ENCODE assay signal across 8 cellular contexts in the genomic region with DNA sequence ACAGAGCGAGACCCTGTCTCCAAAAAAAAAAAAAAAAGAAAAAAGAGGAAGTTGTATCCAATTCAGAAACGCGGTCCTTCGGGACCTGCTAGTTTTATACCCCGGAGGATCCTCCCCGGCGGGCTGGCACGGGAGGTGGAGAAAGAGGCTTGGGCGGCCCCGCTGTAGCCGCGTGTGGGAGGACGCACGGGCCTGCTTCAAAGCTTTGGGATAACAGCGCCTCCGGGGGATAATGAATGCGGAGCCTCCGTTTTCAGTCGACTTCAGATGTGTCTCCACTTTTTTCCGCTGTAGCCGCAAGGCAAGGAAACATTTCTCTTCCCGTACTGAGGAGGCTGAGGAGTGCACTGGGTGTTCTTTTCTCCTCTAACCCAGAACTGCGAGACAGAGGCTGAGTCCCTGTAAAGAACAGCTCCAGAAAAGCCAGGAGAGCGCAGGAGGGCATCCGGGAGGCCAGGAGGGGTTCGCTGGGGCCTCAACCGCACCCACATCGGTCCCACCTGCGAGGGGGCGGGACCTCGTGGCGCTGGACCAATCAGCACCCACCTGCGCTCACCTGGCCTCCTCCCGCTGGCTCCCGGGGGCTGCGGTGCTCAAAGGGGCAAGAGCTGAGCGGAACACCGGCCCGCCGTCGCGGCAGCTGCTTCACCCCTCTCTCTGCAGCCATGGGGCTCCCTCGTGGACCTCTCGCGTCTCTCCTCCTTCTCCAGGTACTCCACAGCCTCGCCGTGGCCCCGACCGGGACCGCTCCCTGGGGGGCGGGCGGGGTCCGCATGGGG. TPM values are rescaled to one million over a fixed set of nuclear protein-coding genes. Genes with fewer than 3 reads are reported as not detected.
A peak's percentile ranks its signal among the peaks of the same experiment; 100 is the strongest.
DNase-seq lines count a peak whose midpoint lies in the region; ATAC-seq and TF ChIP-seq lines count a peak whose summit lies in the region.

A gene (plus strand): TSS at position 596 of the 779 bp plus-strand sequence. CDS start 70 bp downstream, at position 666.

- TF ChIP-seq POLR2A in breast epithelium (IDR thresholded peaks at IDR 0.05) = peak; percentile 16

- intact Hi-C loops in breast epithelium (cut with DNase I; ENCODE audit: low total_unique reads) = no loop called here
- intact Hi-C loops in mucosa of descending colon (cut with DNase I, micrococcal nuclease) = no loop called here

- H3K4me1 ChIP-seq in SK-N-SH (ENCODE audit: control insufficient read depth in 1 of 2, insufficient read depth in 2 of 2, low read depth in 1 of 2, low read length in 1 of 2) (peaks cover 0 to 10% of the 10 kb centered on the region in 2 experiments; a peak in 1 of 4 replicates), breast epithelium (peaks cover 0 to 12% of the 10 kb centered on the region in 2 donors), mucosa of descending colon (ENCODE audit: low read depth) (peaks cover 23% of the 10 kb centered on the region)

- no peaks in the 10 kb centered on the region for H3F3A ChIP-seq in SK-N-SH (replicated peaks; ENCODE audit: insufficient read depth)

- no peak within 1 kb of the TSS for H3K4me2 ChIP-seq in SK-N-SH

- no peaks in the 10 kb centered on the region for H3K79me2 ChIP-seq in SK-N-SH (ENCODE audit: insufficient read depth)

- DNase-seq in SK-N-SH (peak; percentile 64), NCI-H526 (lab: John Stamatoyannopoulos, UW) (peak; percentile 60 to 83), breast epithelium (ENCODE audit: low spot score in 2 of 2) (peak; percentile 61 to 87), mucosa of descending colon (peak; percentile 61 to 77 (median 64)), inferior parietal cortex (ENCODE audit: extremely low spot score) (no peak)

- H2AFZ ChIP-seq in SK-N-SH (ENCODE audit: low read depth) = no peak within 1 kb of the TSS

- H4K20me1 ChIP-seq in SK-N-SH (ENCODE audit: insufficient read depth) = no peaks in the 10 kb centered on the region

- TF ChIP-seq CTCF in SK-N-SH (IDR thresholded peaks at IDR 0.05) (no peak), breast epithelium (IDR thresholded peaks at IDR 0.05) (no peak), mucosa of descending colon (IDR thresholded peaks at IDR 0.05) (no peak)

- H3K36me3 ChIP-seq in SK-N-SH (replicated peaks in 1 of 2; ENCODE audit: control insufficient read depth in 1 of 2, insufficient read depth in 2 of 2, low read length in 1 of 2) = no peaks in the 10 kb centered on the region
- H3K36me3 ChIP-seq in breast epithelium = no peaks in the 10 kb centered on the region
- H3K36me3 ChIP-seq in mucosa of descending colon (ENCODE audit: low read depth) = no peaks in the 10 kb centered on the region

- CTCF ChIA-PET in SK-N-SH (lab: Yijun Ruan, JAX) = interaction anchor here (2.5 kb wide), 1 partner anchor 54 kb away, joined by 10 read pairs; no protein-coding TSS in a partner anchor

- 23% methylated on average over 47 of the region's 53 CpGs for WGBS in SK-N-SH (ENCODE audit: low lambda C conversion rate)

- no peak for TF ChIP-seq RAD21 in SK-N-SH (IDR thresholded peaks at IDR 0.05; ENCODE audit: low read length)

- no peaks in the 10 kb centered on the region for H3K9me3 ChIP-seq in SK-N-SH
- H3K9me3 ChIP-seq in breast epithelium = no peaks in the 10 kb centered on the region
- H3K9me3 ChIP-seq in mucosa of descending colon = no peaks in the 10 kb centered on the region

- H3K27ac ChIP-seq in SK-N-SH (ENCODE audit: low read depth in 2 of 2, low read length in 1 of 2) = no peak within 1 kb of the TSS
- H3K27ac ChIP-seq in breast epithelium = peak within 1 kb of the TSS; percentile 75 to 87

- POLR2A ChIA-PET in SK-N-SH (lab: Yijun Ruan, JAX) = no interaction called here

- H3K4me3 ChIP-seq in SK-N-SH (ENCODE audit: low read depth in 2 of 2, low read length in 1 of 2) (peak within 1 kb of the TSS in 1 of 2 experiments; percentile 15; a peak in 1 of 4 replicates), breast epithelium (peak within 1 kb of the TSS; percentile 6 to 81 (median 81)), mucosa of descending colon (no peak within 1 kb of the TSS)

- H3K9ac ChIP-seq in SK-N-SH = no peak within 1 kb of the TSS

- H3K27me3 ChIP-seq in SK-N-SH (ENCODE audit: insufficient read depth) = peaks cover 33% of the 10 kb centered on the region
- H3K27me3 ChIP-seq in breast epithelium = peaks cover 0 to 11% of the 10 kb centered on the region in 2 donors

- no peaks in the 10 kb centered on the region for H3K9me2 ChIP-seq in SK-N-SH

- TF ChIP-seq EP300 in SK-N-SH (IDR thresholded peaks at IDR 0.05; ENCODE audit: borderline replicate concordance in 1 of 2, low read depth in 1 of 2, low read length in 1 of 2) = no peak

- ATAC-seq in SK-N-SH treated with all-trans-retinoic acid at 6 μM for 48 hours = no peak
- ATAC-seq in mucosa of descending colon = peak; percentile 86
- ATAC-seq in HG03108 (IDR thresholded peaks at IDR 0.05; ENCODE audit: unreplicated experiment) = no peak
- ATAC-seq in GM18868 (IDR thresholded peaks at IDR 0.05; ENCODE audit: unreplicated experiment) = no peak

TF ChIP-seq in SK-N-SH, 30 proteins besides CTCF, POLR2A, EP300 and RAD21:
- TF ChIP-seq GABPA (IDR thresholded peaks at IDR 0.05; ENCODE audit: low read depth) (no peak), SIN3A (IDR thresholded peaks at IDR 0.05; ENCODE audit: borderline replicate concordance, low read depth, low read length) (no peak), TEAD4 (IDR thresholded peaks at IDR 0.05; ENCODE audit: borderline replicate concordance, insufficient read depth) (no peak)
- TF ChIP-seq, protein P1, sequence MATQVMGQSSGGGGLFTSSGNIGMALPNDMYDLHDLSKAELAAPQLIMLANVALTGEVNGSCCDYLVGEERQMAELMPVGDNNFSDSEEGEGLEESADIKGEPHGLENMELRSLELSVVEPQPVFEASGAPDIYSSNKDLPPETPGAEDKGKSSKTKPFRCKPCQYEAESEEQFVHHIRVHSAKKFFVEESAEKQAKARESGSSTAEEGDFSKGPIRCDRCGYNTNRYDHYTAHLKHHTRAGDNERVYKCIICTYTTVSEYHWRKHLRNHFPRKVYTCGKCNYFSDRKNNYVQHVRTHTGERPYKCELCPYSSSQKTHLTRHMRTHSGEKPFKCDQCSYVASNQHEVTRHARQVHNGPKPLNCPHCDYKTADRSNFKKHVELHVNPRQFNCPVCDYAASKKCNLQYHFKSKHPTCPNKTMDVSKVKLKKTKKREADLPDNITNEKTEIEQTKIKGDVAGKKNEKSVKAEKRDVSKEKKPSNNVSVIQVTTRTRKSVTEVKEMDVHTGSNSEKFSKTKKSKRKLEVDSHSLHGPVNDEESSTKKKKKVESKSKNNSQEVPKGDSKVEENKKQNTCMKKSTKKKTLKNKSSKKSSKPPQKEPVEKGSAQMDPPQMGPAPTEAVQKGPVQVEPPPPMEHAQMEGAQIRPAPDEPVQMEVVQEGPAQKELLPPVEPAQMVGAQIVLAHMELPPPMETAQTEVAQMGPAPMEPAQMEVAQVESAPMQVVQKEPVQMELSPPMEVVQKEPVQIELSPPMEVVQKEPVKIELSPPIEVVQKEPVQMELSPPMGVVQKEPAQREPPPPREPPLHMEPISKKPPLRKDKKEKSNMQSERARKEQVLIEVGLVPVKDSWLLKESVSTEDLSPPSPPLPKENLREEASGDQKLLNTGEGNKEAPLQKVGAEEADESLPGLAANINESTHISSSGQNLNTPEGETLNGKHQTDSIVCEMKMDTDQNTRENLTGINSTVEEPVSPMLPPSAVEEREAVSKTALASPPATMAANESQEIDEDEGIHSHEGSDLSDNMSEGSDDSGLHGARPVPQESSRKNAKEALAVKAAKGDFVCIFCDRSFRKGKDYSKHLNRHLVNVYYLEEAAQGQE (IDR thresholded peaks at IDR 0.05; ENCODE audit: low read depth, low read length) = no peak

TF ChIP-seq in SK-N-SH treated with all-trans-retinoic acid at 6 μM for 48 hours, 23 proteins besides CTCF, POLR2A, EP300 and RAD21:
- TF ChIP-seq SNAI2 (CRISPR knock-in tag; IDR thresholded peaks at IDR 0.05) = no peak
- no peak for TF ChIP-seq ZNF565 (CRISPR knock-in tag; conservative IDR thresholded peaks at IDR 0.05; ENCODE audit: low read depth)
- TF ChIP-seq, protein P2, sequence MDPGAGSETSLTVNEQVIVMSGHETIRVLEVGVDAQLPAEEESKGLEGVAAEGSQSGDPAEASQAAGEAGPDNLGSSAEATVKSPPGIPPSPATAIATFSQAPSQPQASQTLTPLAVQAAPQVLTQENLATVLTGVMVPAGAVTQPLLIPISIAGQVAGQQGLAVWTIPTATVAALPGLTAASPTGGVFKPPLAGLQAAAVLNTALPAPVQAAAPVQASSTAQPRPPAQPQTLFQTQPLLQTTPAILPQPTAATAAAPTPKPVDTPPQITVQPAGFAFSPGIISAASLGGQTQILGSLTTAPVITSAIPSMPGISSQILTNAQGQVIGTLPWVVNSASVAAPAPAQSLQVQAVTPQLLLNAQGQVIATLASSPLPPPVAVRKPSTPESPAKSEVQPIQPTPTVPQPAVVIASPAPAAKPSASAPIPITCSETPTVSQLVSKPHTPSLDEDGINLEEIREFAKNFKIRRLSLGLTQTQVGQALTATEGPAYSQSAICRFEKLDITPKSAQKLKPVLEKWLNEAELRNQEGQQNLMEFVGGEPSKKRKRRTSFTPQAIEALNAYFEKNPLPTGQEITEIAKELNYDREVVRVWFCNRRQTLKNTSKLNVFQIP (CRISPR knock-in tag; IDR thresholded peaks at IDR 0.05; ENCODE audit: borderline replicate concordance, low read depth) = no peak
- TF ChIP-seq BACH2 (CRISPR knock-in tag; IDR thresholded peaks at IDR 0.05; ENCODE audit: borderline replicate concordance) = no peak
- no peak for TF ChIP-seq PPARA (CRISPR knock-in tag; IDR thresholded peaks at IDR 0.05; ENCODE audit: borderline replicate concordance)
- no peak for TF ChIP-seq ESRRG (CRISPR knock-in tag; IDR thresholded peaks at IDR 0.05)

RNA-seq across cellular contexts. Expression of the gene that starts here (rescaled TPM):
- not detected in 2 replicates for polyA plus RNA-seq in SK-N-SH (2012; rRNA removed)
- polyA plus RNA-seq in SK-N-SH (2012; cell fraction: cytosol; rRNA removed) = not detected in 2 replicates
- polyA plus RNA-seq in SK-N-SH (2012; cell fraction: nucleus; rRNA removed) = 0.15 TPM in 1 of 2 replicates, not detected in the other
- total RNA-seq in breast epithelium (10 to 100 TPM in 2 of 3 donors, under 1 TPM in 1; 0.32 to 62.6 (median 39.0) TPM), mucosa of descending colon (under 1 TPM; 0.22 to 0.77 (median 0.38) TPM)

Comparison
In these comparisons a context has a peak if more than half of its experiments do, and no peak if none do; other contexts are left out.
1. Peak in DNase-seq in SK-N-SH; RNA of the gene not detected or under 1 TPM.
2. Peak in DNase-seq and ATAC-seq in mucosa of descending colon; RNA of the gene not detected or under 1 TPM.
3. H3K27ac ChIP-seq: peak in breast epithelium (2 of 2); none in SK-N-SH (0 of 2).